24 cellular contexts compared by ENCODE assay signal in genomic region chr5:114201332-114201731, GRCh38.
"Had no signal": no experiment of that assay in that cellular context is flagged by ENCODE, and none has a peak within 500 bp of the region (broad histone marks: within the 10 kb centered on the region; RNA-seq: fewer than 3 reads in every experiment).

No MANE protein-coding gene starts in this region.

- H3K4me2 ChIP-seq: neural progenitor cell had no signal

- DNase-seq: natural killer cell; occipital lobe; ovary; right cardiac atrium; right lobe of liver; sigmoid colon; small intestine; stimulated activated CD4-positive, alpha-beta T cell treated with anti-CD3 and anti-CD28 coated beads, Interleukin-15, amount 100 ng/mL, for 24 hours; stimulated activated CD4-positive, alpha-beta T cell treated with anti-CD3 and anti-CD28 coated beads, Interleukin-2, amount 100 ng/mL, for 24 hours; stimulated activated CD4-positive, alpha-beta T cell treated with anti-CD3 and anti-CD28 coated beads, Interleukin-2, amount 100 ng/mL, for 48 hours; stimulated activated CD4-positive, alpha-beta T cell treated with anti-CD3 and anti-CD28 coated beads, Interleukin-4, amount 100 ng/mL, for 24 hours; stimulated activated naive B cell treated with anti-CD40 and anti-IgM and Interleukin-4, amounts not matched to agents 10 μg/mL and 1 μg/mL and 100 μg/mL, for 72 hours; stimulated activated naive CD4-positive, alpha-beta T cell treated with Interleukin-2 at 50 U/mL for 16 hours; stomach; thyroid gland; trophoblast cell; uterus had no signal

- H3K9ac ChIP-seq: neural progenitor cell, parathyroid adenoma had no signal

- H3K27ac ChIP-seq: neural progenitor cell, ovary, parathyroid adenoma, psoas muscle, right lobe of liver, sigmoid colon, stomach, thoracic aorta, thyroid gland, tibial nerve, upper lobe of left lung, uterus had no signal

- H3K36me3 ChIP-seq: neural progenitor cell, ovary, right lobe of liver, sigmoid colon, stomach, thoracic aorta, thyroid gland, tibial nerve, upper lobe of left lung, uterus had no signal

- H2AFZ ChIP-seq: neural progenitor cell, parathyroid adenoma had no signal

- H3K4me3 ChIP-seq: neural progenitor cell, ovary, psoas muscle, right lobe of liver, sigmoid colon, stomach, thoracic aorta, thyroid gland, tibial nerve, upper lobe of left lung, uterus had no signal

- H3K27me3 ChIP-seq: neural progenitor cell, right lobe of liver, sigmoid colon, stomach, thyroid gland, tibial nerve, upper lobe of left lung, uterus had no signal

- H3K79me2 ChIP-seq: parathyroid adenoma had no signal

- FAIRE-seq: small intestine had no signal

- ATAC-seq: natural killer cell; psoas muscle; right lobe of liver; stimulated activated effector memory CD8-positive, alpha-beta T cell treated with anti-CD3 and anti-CD28 coated beads, Interleukin-12 subunit alpha, Interleukin-12 subunit beta, amount 100 ng/mL, for 72 hours; stimulated activated naive B cell treated with anti-CD40 and anti-IgM and Interleukin-4, amounts not matched to agents 10 μg/mL and 1 μg/mL and 100 μg/mL, for 72 hours had no signal

- H3K4me1 ChIP-seq: neural progenitor cell, parathyroid adenoma, psoas muscle, right lobe of liver, sigmoid colon, stomach, thyroid gland, tibial nerve, upper lobe of left lung, uterus had no signal

- H3K9me3 ChIP-seq: ovary, right lobe of liver, sigmoid colon, thoracic aorta, thyroid gland, uterus had no signal
